In genomic region chr20:266213-266603, GRCh38 we compare ENCODE assay signal across 8 cellular contexts. TPM values are rescaled to one million over a fixed set of nuclear protein-coding genes. Genes with fewer than 3 reads are reported as not detected.
DNase-seq lines count a peak whose midpoint lies in the region; ATAC-seq, FAIRE-seq and TF ChIP-seq lines count a peak whose summit lies in the region.

No MANE protein-coding gene starts in this region.

- H3K27me3 ChIP-seq in DND-41 (ENCODE audit: insufficient read depth, low read length, poor library complexity) (peaks cover 9% of the 10 kb centered on the region), PC-9 (ENCODE audit: insufficient read depth, low read depth) (peaks cover 35% of the 10 kb centered on the region), dorsolateral prefrontal cortex (no peaks in the 10 kb centered on the region), osteoblast (ENCODE audit: insufficient read depth, low read length) (peaks cover 12% of the 10 kb centered on the region)

- no peaks in the 10 kb centered on the region for H3K9me2 ChIP-seq in PC-9 (ENCODE audit: insufficient read depth)

- H3K36me3 ChIP-seq in DND-41 (ENCODE audit: insufficient read depth, low read length), result no peaks in the 10 kb centered on the region
- no peaks in the 10 kb centered on the region for H3K36me3 ChIP-seq in PC-9 (ENCODE audit: low read depth)
- H3K36me3 ChIP-seq in osteoblast (ENCODE audit: insufficient read depth, low read length), result no peaks in the 10 kb centered on the region
- no peaks in the 10 kb centered on the region for H3K36me3 ChIP-seq in mucosa of descending colon (ENCODE audit: low read depth)

- FAIRE-seq in frontal cortex (lab: Jason Lieb, UNC), result no peak

- peaks cover 13% of the 10 kb centered on the region for H3K4me1 ChIP-seq in DND-41 (ENCODE audit: insufficient read depth, low read length)
- no peaks in the 10 kb centered on the region; the same call in 1 of the 2 replicates for H3K4me1 ChIP-seq in PC-9 (replicated peaks; ENCODE audit: insufficient read depth)
- peaks cover 5% of the 10 kb centered on the region for H3K4me1 ChIP-seq in osteoblast (ENCODE audit: insufficient read depth, low read length)
- no peaks in the 10 kb centered on the region for H3K4me1 ChIP-seq in mucosa of descending colon (ENCODE audit: low read depth)

- TF ChIP-seq CTCF in DND-41 (IDR thresholded peaks at IDR 0.05; ENCODE audit: borderline replicate concordance, extremely low read depth, low read length, poor library complexity, severe bottlenecking), result no peak
- no peak for TF ChIP-seq CTCF in PC-9 (conservative IDR thresholded peaks at IDR 0.05)
- no peak for TF ChIP-seq CTCF in dorsolateral prefrontal cortex (IDR thresholded peaks at IDR 0.05 in 54 of 56, conservative IDR thresholded peaks at IDR 0.05 in 2 of 56; ENCODE audit: low read depth in 1 of 56, partially characterized antibody in 56 of 56)
- TF ChIP-seq CTCF in osteoblast (IDR thresholded peaks at IDR 0.05; ENCODE audit: extremely low read depth, low read depth, low read length), result no peak
- TF ChIP-seq CTCF in mucosa of descending colon (IDR thresholded peaks at IDR 0.05), result no peak

- POLR2A ChIA-PET in PC-9 (lab: Charles Lee; ENCODE audit: unreplicated experiment), result no interaction called here

- intact Hi-C loops in PC-9 (cut with micrococcal nuclease; ENCODE audit: unreplicated experiment), result no loop called here
- intact Hi-C loops in dorsolateral prefrontal cortex (cut with DNase I), result loop anchor here in 1 of 2 donors (2.0 kb wide), 1 partner anchor 65 kb away; no protein-coding TSS in a partner anchor
- intact Hi-C loops in mucosa of descending colon (cut with DNase I, micrococcal nuclease), result no loop called here

- no peaks in the 10 kb centered on the region for H3F3A ChIP-seq in PC-9 (ENCODE audit: insufficient read depth, low read depth)

- H3K9me3 ChIP-seq in DND-41 (ENCODE audit: insufficient read depth, low read length, severe bottlenecking) (no peaks in the 10 kb centered on the region), PC-9 (ENCODE audit: insufficient read depth, low read depth) (no peaks in the 10 kb centered on the region), osteoblast (ENCODE audit: low read depth, low read length) (no peaks in the 10 kb centered on the region), mucosa of descending colon (no peaks in the 10 kb centered on the region)

- no peaks in the 10 kb centered on the region for H3K79me2 ChIP-seq in DND-41 (ENCODE audit: insufficient read depth, low read length)
- H3K79me2 ChIP-seq in PC-9 (ENCODE audit: low read depth), result no peaks in the 10 kb centered on the region
- H3K79me2 ChIP-seq in osteoblast (ENCODE audit: insufficient read depth, low read length), result no peaks in the 10 kb centered on the region

- no TSS peak for BruUV-seq in PC-9 (replicated peaks; lab: Mats Ljungman, UMichigan)

- peak overlapping the region; percentile 52; the same call in 1 of the 2 replicates for H3K9ac ChIP-seq in DND-41 (ENCODE audit: low read depth, low read length)

- ATAC-seq in DND-41 (ENCODE audit: insufficient read depth, low read depth) (no peak), mucosa of descending colon (no peak)

- H3K27ac ChIP-seq in DND-41 (ENCODE audit: low read length) (no peak overlapping the region), PC-9 (no peak overlapping the region), dorsolateral prefrontal cortex (peak overlapping the region in 3 of 59 donors; percentile 69 to 81 (median 75)), osteoblast (ENCODE audit: low read depth, low read length) (no peak overlapping the region)

- H4K20me1 ChIP-seq in DND-41 (ENCODE audit: insufficient read depth, low read length) (no peaks in the 10 kb centered on the region), PC-9 (ENCODE audit: insufficient read depth) (no peaks in the 10 kb centered on the region), osteoblast (ENCODE audit: insufficient read depth, low read length) (no peaks in the 10 kb centered on the region)

- H2AFZ ChIP-seq in DND-41 (ENCODE audit: low read depth, low read length) (peak overlapping the region; percentile 96), PC-9 (no peak overlapping the region), osteoblast (ENCODE audit: low read length) (peak overlapping the region; percentile 99)

- peak overlapping the region in 1 of 2 experiments; percentile 60; a peak in 2 of 4 replicates for H3K4me3 ChIP-seq in DND-41 (ENCODE audit: low read depth in 1 of 2, low read length in 2 of 2)
- no peak overlapping the region for H3K4me3 ChIP-seq in PC-9
- H3K4me3 ChIP-seq in dorsolateral prefrontal cortex, result peak overlapping the region in 43 of 59 donors; percentile 40 to 77 (median 66)
- H3K4me3 ChIP-seq in osteoblast (ENCODE audit: insufficient read depth, low read length), result peak overlapping the region; percentile 73
- H3K4me3 ChIP-seq in mucosa of descending colon, result no peak overlapping the region

- DNase-seq in DND-41 (no peak), PC-9 (no peak), dorsolateral prefrontal cortex (no peak), osteoblast (ENCODE audit: insufficient read length, low spot score, missing footprints) (no peak), frontal cortex (ENCODE audit: low spot score in 2 of 2) (no peak), HT-29 (ENCODE audit: low spot score) (no peak), AML-193 (lab: John Stamatoyannopoulos, UW) (no peak), mucosa of descending colon (no peak)

- H3K4me2 ChIP-seq in DND-41 (ENCODE audit: insufficient read depth, low read length), result peak overlapping the region; percentile 85
- peak overlapping the region; percentile 73; the same call in 1 of the 2 replicates for H3K4me2 ChIP-seq in PC-9
- H3K4me2 ChIP-seq in osteoblast (ENCODE audit: insufficient read depth, low read length), result peak overlapping the region; percentile 99

- CTCF ChIA-PET in PC-9 (lab: Charles Lee), result interaction anchor here (1.0 to 1.1 kb wide), 2 partner anchors 63 to 65 kb away, joined by 3 read pairs; no protein-coding TSS in a partner anchor

RNA-seq across cellular contexts. Expression of gene DEFB132, which starts 8.7 kb away (rescaled TPM):
- total RNA-seq in PC-9 (2021) (not detected in 2 replicates), dorsolateral prefrontal cortex (not detected), osteoblast (not detected in 2 replicates), frontal cortex (not detected), mucosa of descending colon (not detected)
- total RNA-seq in HT-29 (2014; rRNA removed; shearing (Covaris generic)), result not detected in 2 replicates

RNA-seq across cellular contexts. Expression of gene C20orf96, which starts 24.3 kb away (rescaled TPM):
- total RNA-seq in PC-9 (2021) (20.7 and 25.7 TPM in 2 replicates), dorsolateral prefrontal cortex (10 to 100 TPM in 87 of 120 experiments, 1 to 10 TPM in 33; 5.9 to 19.2 (median 12.2) TPM), osteoblast (2.2 and 3.5 TPM in 2 replicates), frontal cortex (7.3 TPM), mucosa of descending colon (10 to 100 TPM in 2 of 3 donors, 1 to 10 TPM in 1; 6.8 to 12.1 (median 11.3) TPM)
- 0.08 and 1.5 TPM in 2 replicates for total RNA-seq in HT-29 (2014; rRNA removed; shearing (Covaris generic))

RNA-seq across cellular contexts. Expression of gene ZCCHC3, which starts 31.2 kb away (rescaled TPM):
- total RNA-seq in PC-9 (2021), result 16.0 and 17.7 TPM in 2 replicates
- 10 to 100 TPM in 119 of 120 experiments, 1 to 10 TPM in 1; 9.8 to 20.7 (median 14.3) TPM for total RNA-seq in dorsolateral prefrontal cortex
- total RNA-seq in osteoblast, result 9.0 and 9.4 TPM in 2 replicates
- 26.9 TPM for total RNA-seq in frontal cortex
- total RNA-seq in HT-29 (2014; rRNA removed; shearing (Covaris generic)), result 15.5 and 16.8 TPM in 2 replicates
- 10 to 100 TPM; 12.0 to 18.7 (median 12.6) TPM for total RNA-seq in mucosa of descending colon

RNA-seq across cellular contexts. Expression of gene DEFB129, which starts 39.1 kb away (rescaled TPM):
- total RNA-seq in PC-9 (2021) (not detected in 2 replicates), dorsolateral prefrontal cortex (not detected), osteoblast (not detected in 2 replicates), frontal cortex (not detected), mucosa of descending colon (not detected)
- not detected in 2 replicates for total RNA-seq in HT-29 (2014; rRNA removed; shearing (Covaris generic))

RNA-seq across cellular contexts. Expression of gene SOX12, which starts 59.1 kb away (rescaled TPM):
- total RNA-seq in PC-9 (2021), result 49.5 and 57.1 TPM in 2 replicates
- total RNA-seq in dorsolateral prefrontal cortex, result 10 to 100 TPM in 119 of 120 experiments, 1 to 10 TPM in 1; 9.9 to 24.9 (median 16.7) TPM
- total RNA-seq in osteoblast, result 6.2 and 6.9 TPM in 2 replicates
- 7.7 TPM for total RNA-seq in frontal cortex
- 2.7 and 3.9 TPM in 2 replicates for total RNA-seq in HT-29 (2014; rRNA removed; shearing (Covaris generic))
- total RNA-seq in mucosa of descending colon, result 10 to 100 TPM in 1 of 3 donors, 1 to 10 TPM in 2; 3.9 to 24.0 (median 4.5) TPM

Comparison
In these comparisons a context has a peak if more than half of its experiments do, and no peak if none do; other contexts are left out.
1. H3K4me3 ChIP-seq: peak in dorsolateral prefrontal cortex (43 of 59) and osteoblast (single experiment); none in PC-9 (single experiment) and mucosa of descending colon (single experiment).
2. Peak in every context shown above with its lines, with median percentiles within 50 percentile points of each other: H3K4me2 ChIP-seq.